In the genomic region with DNA sequence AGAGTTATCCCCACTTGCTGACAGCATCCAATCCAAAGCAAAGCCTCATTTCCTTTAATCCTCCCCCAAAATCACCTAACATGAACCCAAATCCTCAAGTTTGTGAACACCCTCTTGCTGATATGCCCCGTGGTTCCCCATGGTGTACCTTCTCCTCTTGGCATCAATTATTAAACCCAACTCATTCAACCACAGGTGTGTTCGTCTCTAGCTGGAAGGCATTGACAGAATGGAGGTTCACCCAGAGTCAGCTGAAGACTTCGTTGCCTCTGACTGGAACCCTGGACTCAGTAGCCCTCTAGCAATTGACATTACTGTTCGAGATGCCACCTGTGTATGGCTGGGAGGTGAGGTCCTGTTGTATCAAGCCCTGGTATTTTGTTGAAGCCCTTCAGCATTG, we compare ENCODE assay signal across 40 cellular contexts. TPM values are rescaled to one million over a fixed set of nuclear protein-coding genes. Genes with fewer than 3 reads are reported as not detected.
"Had no signal": no experiment of that assay in that cellular context is flagged by ENCODE, and none has a peak within 500 bp of the region (broad histone marks: within the 10 kb centered on the region; RNA-seq: fewer than 3 reads in every experiment).

No MANE protein-coding gene starts in this region.

- H3K36me3 ChIP-seq: MG63 had no signal

- H3K27me3 ChIP-seq: MG63 had no signal

- H3K9me3 ChIP-seq: MG63 had no signal

- H3K4me3 ChIP-seq: MG63 had no signal

- DNase-seq: Karpas-422, Kasumi-1, MG63, MM.1S, MV-4-11, NCI-H1048, NCI-H1092, NCI-H1092 treated with DMSO at 0.1 percent for 48 hours, NCI-H1105 treated with DMSO at 0.1 percent for 48 hours, NCI-H1417, NCI-H1417 treated with DMSO at 0.1 percent for 48 hours, NCI-H1436, NCI-H1436 treated with DMSO at 0.1 percent for 48 hours, NCI-H146, NCI-H1694, NCI-H1694 treated with DMSO at 0.1 percent for 48 hours, NCI-H187, NCI-H187 treated with DMSO at 0.1 percent for 48 hours, NCI-H1930, NCI-H2029, NCI-H2029 treated with DMSO at 0.1 percent for 48 hours, NCI-H2081, NCI-H2081 treated with DMSO at 0.1 percent for 48 hours, NCI-H2107, NCI-H2171, NCI-H2171 treated with DMSO at 0.1 percent for 48 hours, NCI-H2227 treated with DMSO at 0.1 percent for 48 hours, NCI-H226, NCI-H345, NCI-H446, NCI-H446 treated with DMSO at 0.1 percent for 48 hours, NCI-H510A, NCI-H510A treated with DMSO at 0.1 percent for 48 hours, NCI-H524, NCI-H524 treated with DMSO at 0.1 percent for 48 hours, NCI-H526 had no signal

RNA-seq across cellular contexts. Expression of gene SLC30A10, which starts 22.8 kb away (rescaled TPM):
- total RNA-seq: LHCN-M2, M059J, MCF 10A, NCI-H460 had no signal
